8 cellular contexts compared by ENCODE assay signal in the genomic region with DNA sequence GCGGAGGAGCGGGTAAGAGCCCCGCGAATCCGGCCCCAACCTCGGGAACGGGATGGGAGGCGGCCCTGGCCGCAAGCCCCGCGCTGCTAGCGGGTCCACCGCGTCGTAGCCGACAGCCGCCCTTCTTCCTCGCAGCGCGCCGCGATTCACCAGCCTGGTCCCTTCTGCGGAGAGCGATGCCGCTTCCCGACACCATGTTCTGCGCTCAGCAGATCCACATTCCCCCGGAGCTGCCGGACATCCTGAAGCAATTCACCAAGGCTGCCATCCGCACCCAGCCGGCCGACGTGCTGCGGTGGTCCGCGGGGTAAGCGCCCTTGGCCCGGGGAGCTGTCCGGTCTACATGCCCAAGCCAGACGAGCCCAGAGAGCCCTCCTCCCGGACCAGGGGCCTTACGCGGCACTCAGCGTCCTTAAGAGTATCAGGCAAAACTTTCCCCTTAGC. TPM values are rescaled to one million over a fixed set of nuclear protein-coding genes. Genes with fewer than 3 reads are reported as not detected.
DNase-seq lines count a peak whose midpoint lies in the region; ATAC-seq and TF ChIP-seq lines count a peak whose summit lies in the region.

No MANE protein-coding gene starts in this region.

- peaks cover 26% of the 10 kb centered on the region for H3K27me3 ChIP-seq in HUES48 (ENCODE audit: control insufficient read depth, insufficient read depth, low read length)
- H3K27me3 ChIP-seq in mammary epithelial cell (ENCODE audit: insufficient read depth, low read length) = no peaks in the 10 kb centered on the region
- no peaks in the 10 kb centered on the region for H3K27me3 ChIP-seq in lung (ENCODE audit: control insufficient read depth, insufficient read depth)
- H3K27me3 ChIP-seq in vagina = no peaks in the 10 kb centered on the region

- dilution Hi-C loops in mammary epithelial cell (cut with HindIII; ENCODE audit: low sequenced_read_pairs) = no loop called here

- H3K4me3 ChIP-seq in GM12864 (ENCODE audit: low read depth, low read length) = peak overlapping the region; percentile 69
- peak overlapping the region; percentile 88 for H3K4me3 ChIP-seq in HUES48 (ENCODE audit: low read depth, low read length)
- H3K4me3 ChIP-seq in mammary epithelial cell (replicated peaks in 1 of 3; ENCODE audit: insufficient read depth in 1 of 3, low read depth in 2 of 3, low read length in 3 of 3) = peak overlapping the region; percentile 67 to 87 (median 68)
- peak overlapping the region; percentile 53 for H3K4me3 ChIP-seq in lung
- peak overlapping the region; percentile 50 to 62 for H3K4me3 ChIP-seq in vagina

- peak overlapping the region; percentile 98 for H3K4me2 ChIP-seq in mammary epithelial cell (ENCODE audit: insufficient read depth, low read depth, low read length)

- TF ChIP-seq CTCF in GM12864 (IDR thresholded peaks at IDR 0.05; ENCODE audit: low read depth, low read length, missing control alignments) = no peak
- TF ChIP-seq CTCF in mammary epithelial cell (conservative IDR thresholded peaks at IDR 0.05 in 1 of 2, IDR thresholded peaks at IDR 0.05 in 1 of 2; ENCODE audit: extremely low read depth in 1 of 2, insufficient read depth in 1 of 2, low read depth in 1 of 2, low read length in 2 of 2) = no peak
- no peak for TF ChIP-seq CTCF in lung (IDR thresholded peaks at IDR 0.05; ENCODE audit: control extremely low read depth, extremely low read depth)
- TF ChIP-seq CTCF in vagina (IDR thresholded peaks at IDR 0.05) = no peak

- no peak overlapping the region; the same call in 1 of the 2 replicates for H3K9ac ChIP-seq in HUES48 (ENCODE audit: low read depth, low read length)
- H3K9ac ChIP-seq in mammary epithelial cell (ENCODE audit: insufficient read depth, low read length) = peak overlapping the region; percentile 13

- peak overlapping the region; percentile 95 for H2AFZ ChIP-seq in mammary epithelial cell (ENCODE audit: low read depth, low read length)

- no peaks in the 10 kb centered on the region for H3K79me2 ChIP-seq in mammary epithelial cell (ENCODE audit: insufficient read depth, low read length)

- no TSS peak for BruUV-seq in mammary epithelial cell (replicated peaks; lab: Mats Ljungman, UMichigan)

- no peaks in the 10 kb centered on the region for H4K20me1 ChIP-seq in mammary epithelial cell (ENCODE audit: insufficient read depth, low read length)

- H3K36me3 ChIP-seq in HUES48 (ENCODE audit: control insufficient read depth, insufficient read depth, low read length) (no peaks in the 10 kb centered on the region; the same call in 1 of the 2 replicates), mammary epithelial cell (ENCODE audit: insufficient read depth, low read length) (no peaks in the 10 kb centered on the region), lung (ENCODE audit: control insufficient read depth in 2 of 2, insufficient read depth in 2 of 2, low read length in 2 of 2) (peaks cover 0 to 3% of the 10 kb centered on the region in 2 donors), vagina (no peaks in the 10 kb centered on the region)

- intact Hi-C loops in mammary epithelial cell (cut with micrococcal nuclease) = no loop called here
- intact Hi-C loops in vagina (cut with DNase I) = no loop called here

- in situ Hi-C loops in mammary epithelial cell (cut with MboI; ENCODE audit: low sequenced_read_pairs in 2 of 2) = no loop called here

- no peak for TF ChIP-seq POLR2A in vagina (IDR thresholded peaks at IDR 0.05)

- DNase-seq in GM12864 (ENCODE audit: low read depth) = no peak
- DNase-seq in mammary epithelial cell = no peak
- DNase-seq in lung (ENCODE audit: low spot score) = no peak
- no peak for DNase-seq in vagina (ENCODE audit: extremely low spot score in 2 of 2)
- DNase-seq in NAMALWA (ENCODE audit: low spot score) = no peak
- DNase-seq in activated gamma-delta T cell treated with Interleukin-2 at 50 U/mL for 16 hours = no peak

- ATAC-seq in GM21515 (IDR thresholded peaks at IDR 0.05; ENCODE audit: unreplicated experiment) (peak; percentile 47), lung (ENCODE audit: insufficient read depth, low FRiP score) (peak; percentile 60)

- H3K27ac ChIP-seq in HUES48 (ENCODE audit: low read depth, low read length) (peak overlapping the region; percentile 75), mammary epithelial cell (ENCODE audit: insufficient read depth, low read depth, low read length) (no peak overlapping the region), lung (ENCODE audit: low read depth in 1 of 2, low read length in 1 of 2) (peak overlapping the region in 1 of 2 donors; percentile 93), vagina (peak overlapping the region; percentile 76)

- WGBS in mammary epithelial cell (ENCODE audit: low coverage, missing lambda C conversion rate) = 4% methylated on average over 39 of the region's 44 CpGs
- 0 to 1% methylated on average over 44 of the region's 44 CpGs for WGBS in lung, 2 donors

- H3K9me3 ChIP-seq in HUES48 (ENCODE audit: control insufficient read depth, insufficient read depth, low read length) = no peaks in the 10 kb centered on the region
- H3K9me3 ChIP-seq in mammary epithelial cell (replicated peaks; ENCODE audit: insufficient read depth, low read length) = no peaks in the 10 kb centered on the region
- H3K9me3 ChIP-seq in lung (ENCODE audit: control insufficient read depth in 2 of 2, insufficient read depth in 1 of 2, low read length in 1 of 2) = no peaks in the 10 kb centered on the region
- no peaks in the 10 kb centered on the region for H3K9me3 ChIP-seq in vagina

- CTCF ChIA-PET in mammary epithelial cell (lab: Charles Lee; ENCODE audit: low non-redundant PET) = no interaction called here

- H3K4me1 ChIP-seq in HUES48 (ENCODE audit: control insufficient read depth, insufficient read depth, low read length) = peaks cover 9% of the 10 kb centered on the region; the same call in 1 of the 2 replicates
- peaks cover 16% of the 10 kb centered on the region for H3K4me1 ChIP-seq in mammary epithelial cell (ENCODE audit: insufficient read depth, low read length)
- H3K4me1 ChIP-seq in lung (ENCODE audit: control insufficient read depth in 2 of 2, insufficient read depth in 2 of 2, low read length in 2 of 2) = peaks cover 7 to 17% of the 10 kb centered on the region in 2 donors
- peaks cover 10% of the 10 kb centered on the region for H3K4me1 ChIP-seq in vagina

RNA-seq across cellular contexts. Expression of a gene that starts 0.3 kb away (rescaled TPM):
- total RNA-seq in mammary epithelial cell (under 1 TPM; 0.17 to 0.24 TPM), lung (10 to 100 TPM; 31.7 to 34.8 TPM), vagina (4.2 TPM)
- polyA plus RNA-seq in mammary epithelial cell (0.18 TPM), lung (10 to 100 TPM; 12.0 to 22.8 TPM)
- polyA minus RNA-seq in mammary epithelial cell = not detected
